4 cellular contexts compared by ENCODE assay signal in the genomic region with DNA sequence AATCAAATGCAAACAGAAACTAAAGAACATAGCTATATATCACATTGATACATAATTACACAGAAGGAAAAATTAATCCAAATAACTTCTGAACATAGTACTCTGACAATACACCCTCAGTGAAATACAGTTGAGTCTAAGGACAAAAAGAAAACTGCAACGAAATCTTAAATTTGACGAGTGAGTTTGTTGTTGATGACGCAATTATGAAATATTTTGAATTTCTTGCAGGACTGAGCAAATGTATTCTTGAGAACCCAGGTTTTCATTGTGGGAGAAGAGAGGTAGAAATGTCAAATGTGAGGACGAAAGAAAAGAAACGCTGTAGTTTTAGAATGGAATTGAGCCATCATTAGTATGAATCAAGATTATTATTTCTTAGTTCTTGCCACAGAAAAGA.
TF ChIP-seq lines count a peak whose summit lies in the region.

No MANE protein-coding gene starts in this region.

TF ChIP-seq in HepG2, 621 proteins besides CTCF, POLR2A, EP300 and RAD21:
- no peak for TF ChIP-seq PCBP1 (IDR thresholded peaks at IDR 0.05; ENCODE audit: borderline replicate concordance, low read depth, low read length)
- no peak for TF ChIP-seq PHF8 (CRISPR knock-in tag; IDR thresholded peaks at IDR 0.05)
- peak; percentile 86 for TF ChIP-seq CEBPB (IDR thresholded peaks at IDR 0.05; ENCODE audit: borderline replicate concordance, low read depth, low read length)
- TF ChIP-seq ZNF484 (CRISPR knock-in tag; IDR thresholded peaks at IDR 0.05; ENCODE audit: borderline replicate concordance, low read depth), result no peak
- peak; percentile 47; the same call in 1 of the 2 replicates for TF ChIP-seq ATF7 (IDR thresholded peaks at IDR 0.05)
- TF ChIP-seq ATF7 (CRISPR knock-in tag; IDR thresholded peaks at IDR 0.05), result no peak

TF ChIP-seq in IMR-90, 13 proteins besides CTCF, POLR2A, EP300 and RAD21:
- TF ChIP-seq, protein P1, sequence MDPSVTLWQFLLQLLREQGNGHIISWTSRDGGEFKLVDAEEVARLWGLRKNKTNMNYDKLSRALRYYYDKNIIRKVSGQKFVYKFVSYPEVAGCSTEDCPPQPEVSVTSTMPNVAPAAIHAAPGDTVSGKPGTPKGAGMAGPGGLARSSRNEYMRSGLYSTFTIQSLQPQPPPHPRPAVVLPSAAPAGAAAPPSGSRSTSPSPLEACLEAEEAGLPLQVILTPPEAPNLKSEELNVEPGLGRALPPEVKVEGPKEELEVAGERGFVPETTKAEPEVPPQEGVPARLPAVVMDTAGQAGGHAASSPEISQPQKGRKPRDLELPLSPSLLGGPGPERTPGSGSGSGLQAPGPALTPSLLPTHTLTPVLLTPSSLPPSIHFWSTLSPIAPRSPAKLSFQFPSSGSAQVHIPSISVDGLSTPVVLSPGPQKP (IDR thresholded peaks at IDR 0.05; ENCODE audit: borderline replicate concordance, low read depth, low read length), result no peak
- TF ChIP-seq NFE2L2 (IDR thresholded peaks at IDR 0.05; ENCODE audit: low read depth, low read length) (no peak), BHLHE40 (IDR thresholded peaks at IDR 0.05; ENCODE audit: low read depth, low read length) (no peak), FOS (IDR thresholded peaks at IDR 0.05; ENCODE audit: low read depth, low read length) (no peak), RFX5 (IDR thresholded peaks at IDR 0.05; ENCODE audit: low read depth, low read length) (no peak), CEBPB (IDR thresholded peaks at IDR 0.05; ENCODE audit: low read depth, low read length) (peak; percentile 63), SMC3 (IDR thresholded peaks at IDR 0.05; ENCODE audit: low read depth, low read length) (no peak), MAFK (IDR thresholded peaks at IDR 0.05; ENCODE audit: low read depth, low read length) (no peak)
TF ChIP-seq in IMR-90: peak in this region for 1.

TF ChIP-seq in K562, 482 proteins besides CTCF, POLR2A, EP300 and RAD21:
- TF ChIP-seq CEBPB (tag; IDR thresholded peaks at IDR 0.05), result peak; percentile 60
- TF ChIP-seq NELFE (IDR thresholded peaks at IDR 0.05; ENCODE audit: insufficient read depth, insufficient read length), result no peak
- TF ChIP-seq XRCC3 (IDR thresholded peaks at IDR 0.05), result no peak
- no peak for TF ChIP-seq ZNF57 (CRISPR knock-in tag; IDR thresholded peaks at IDR 0.05)
- no peak for TF ChIP-seq JUN (IDR thresholded peaks at IDR 0.05; ENCODE audit: borderline replicate concordance, low read depth, low read length)
- no peak for TF ChIP-seq JUN (CRISPR knock-in tag; IDR thresholded peaks at IDR 0.05; ENCODE audit: borderline replicate concordance)
- TF ChIP-seq CEBPG (CRISPR knock-in tag; IDR thresholded peaks at IDR 0.05), result no peak
- TF ChIP-seq CEBPG (tag; conservative IDR thresholded peaks at IDR 0.05 in 1 of 2, IDR thresholded peaks at IDR 0.05 in 1 of 2), result peak in 1 of 2 experiments; percentile 48; a peak in 1 of 4 replicates
- TF ChIP-seq BACH1 (tag; IDR thresholded peaks at IDR 0.05), result no peak
- TF ChIP-seq ZNF217 (CRISPR knock-in tag; IDR thresholded peaks at IDR 0.05), result no peak
- TF ChIP-seq, protein P2, sequence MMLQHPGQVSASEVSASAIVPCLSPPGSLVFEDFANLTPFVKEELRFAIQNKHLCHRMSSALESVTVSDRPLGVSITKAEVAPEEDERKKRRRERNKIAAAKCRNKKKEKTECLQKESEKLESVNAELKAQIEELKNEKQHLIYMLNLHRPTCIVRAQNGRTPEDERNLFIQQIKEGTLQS (IDR thresholded peaks at IDR 0.05), result peak; percentile 59
- TF ChIP-seq, protein P2 (CRISPR knock-in tag; conservative IDR thresholded peaks at IDR 0.05), result no peak
- TF ChIP-seq ZNF24 (IDR thresholded peaks at IDR 0.05), result no peak
- no peak for TF ChIP-seq DPF2 (IDR thresholded peaks at IDR 0.05)
- TF ChIP-seq NCOA1 (IDR thresholded peaks at IDR 0.05; ENCODE audit: low read depth), result no peak
- TF ChIP-seq TAF7 (tag; IDR thresholded peaks at IDR 0.05), result no peak
- no peak for TF ChIP-seq ZNF436 (CRISPR knock-in tag; IDR thresholded peaks at IDR 0.05)
- TF ChIP-seq SNRNP70 (optimal IDR thresholded peaks at IDR 0.05; ENCODE audit: low read depth, low read length), result no peak
- TF ChIP-seq ZNF778 (CRISPR knock-in tag; IDR thresholded peaks at IDR 0.05), result no peak

TF ChIP-seq in H1, 55 proteins besides CTCF, POLR2A, EP300 and RAD21:
- TF ChIP-seq CEBPB (IDR thresholded peaks at IDR 0.05; ENCODE audit: low read depth, low read length), result 0 out of 2 replicates have a peak, but pooled peaks have one; percentile 15
- TF ChIP-seq, protein P2 (IDR thresholded peaks at IDR 0.05; ENCODE audit: insufficient read depth, low read depth, low read length), result no peak
